Comparison of ENCODE assay signal across 8 cellular contexts in genomic region chr14:70143306-70143705, GRCh38. TPM values are rescaled to one million over a fixed set of nuclear protein-coding genes. Genes with fewer than 3 reads are reported as not detected.
"Had no signal": no experiment of that assay in that cellular context is flagged by ENCODE, and none has a peak within 500 bp of the region (broad histone marks: within the 10 kb centered on the region; RNA-seq: fewer than 3 reads in every experiment).

No MANE protein-coding gene starts in this region.

- H3K4me1 ChIP-seq: HAP-1 had no signal

- H3K9ac ChIP-seq: GM23248 had no signal

- H3K36me3 ChIP-seq: HAP-1 had no signal

- H3K9me3 ChIP-seq: HAP-1 had no signal

- DNase-seq: GM23248, GOT3, H7, HFFc6, IMR-90 had no signal

- H3K27ac ChIP-seq: GM23248, HL-60 had no signal

- H3K27ac Mint-ChIP-seq: HFFc6 had no signal

- H3K4me3 Mint-ChIP-seq: HFFc6 had no signal

- H3K4me3 ChIP-seq: GM23248, HAP-1 had no signal

RNA-seq across cellular contexts. Expression of gene SLC8A3, which starts 45.4 kb away (rescaled TPM):
- total RNA-seq: GM23248, H4, HFFc6 had no signal
- polyA plus RNA-seq: GM23248, IMR-90 had no signal
